Comparison of ENCODE assay signal across 11 cellular contexts in the genomic region with DNA sequence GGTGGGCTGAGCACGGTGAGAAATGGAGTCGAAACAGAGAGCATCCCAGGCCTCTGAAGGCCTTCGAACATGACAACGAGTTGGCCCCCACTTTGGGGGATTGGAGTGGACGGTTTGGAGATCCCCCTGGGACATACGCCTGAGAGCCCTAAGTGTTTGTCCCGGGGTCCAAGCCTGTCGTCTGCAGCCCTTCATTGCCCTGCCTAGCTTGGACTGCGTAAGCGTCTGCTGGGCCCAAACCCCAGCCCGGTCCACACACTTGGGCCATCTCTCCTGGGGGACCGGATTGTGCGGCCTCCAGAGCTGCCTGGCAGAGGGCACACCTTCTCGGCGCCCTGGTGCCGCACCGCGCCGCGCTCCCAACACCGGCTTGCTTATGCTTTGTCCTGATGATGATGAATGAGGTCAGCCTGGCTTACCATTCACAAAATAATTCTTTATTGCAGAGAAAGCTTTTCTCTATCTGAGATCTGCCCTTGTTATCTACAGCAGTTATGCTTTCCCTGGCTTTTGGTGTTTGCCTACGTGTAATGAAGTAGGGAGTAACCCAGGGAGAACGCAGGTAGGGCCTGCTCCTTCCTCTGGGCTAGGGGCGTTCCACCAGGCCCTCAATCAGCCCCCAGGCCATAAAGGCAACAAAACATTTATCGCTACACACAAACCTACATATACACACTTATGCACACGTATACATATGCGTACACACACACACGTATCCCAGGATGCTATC.
DNase-seq lines count a peak whose midpoint lies in the region; ATAC-seq and TF ChIP-seq lines count a peak whose summit lies in the region.
"Had no signal": no experiment of that assay in that cellular context is flagged by ENCODE, and none has a peak within 500 bp of the region (broad histone marks: within the 10 kb centered on the region; RNA-seq: fewer than 3 reads in every experiment).

No MANE protein-coding gene starts in this region.

- TF ChIP-seq CTCF in Calu3 (IDR thresholded peaks at IDR 0.05; ENCODE audit: unreplicated experiment), result no peak
- TF ChIP-seq CTCF in foreskin keratinocyte (conservative IDR thresholded peaks at IDR 0.05), result no peak
- TF ChIP-seq CTCF in gastrocnemius medialis (IDR thresholded peaks at IDR 0.05 in 4 of 5, conservative IDR thresholded peaks at IDR 0.05 in 1 of 5), result no peak

- CTCF ChIA-PET in Calu3 (lab: Charles Lee), result interaction anchor here (0.6 kb wide), 1 partner anchor 56 kb away, joined by 3 read pairs; no protein-coding TSS in a partner anchor
- CTCF ChIA-PET in activated CD8-positive, alpha-beta memory T cell treated with anti-CD3 and anti-CD28 coated beads, Interleukin-2, amount 10 ng/mL, durations not matched to agents 7 days and 5 days (lab: Charles Lee), result no interaction called here

- H3K4me3 ChIP-seq in SJSA1 (peak overlapping the region; percentile 22), gastrocnemius medialis (peak overlapping the region; percentile 40 to 87 (median 62))

- peaks cover 50% of the 10 kb centered on the region for H3K36me3 Mint-ChIP-seq in Calu3 (ENCODE audit: insufficient read depth, unreplicated experiment)
- peaks cover 1% of the 10 kb centered on the region for H3K36me3 Mint-ChIP-seq in activated CD8-positive, alpha-beta memory T cell treated with anti-CD3 and anti-CD28 coated beads, Interleukin-2, amount 10 ng/mL, durations not matched to agents 7 days and 5 days

- peaks cover 3% of the 10 kb centered on the region; the same call in 1 of the 2 replicates for H3K36me3 ChIP-seq in SJSA1
- no peaks in the 10 kb centered on the region for H3K36me3 ChIP-seq in gastrocnemius medialis

- no peaks in the 10 kb centered on the region for H3K27me3 Mint-ChIP-seq in Calu3 (ENCODE audit: unreplicated experiment)
- H3K27me3 Mint-ChIP-seq in activated CD8-positive, alpha-beta memory T cell treated with anti-CD3 and anti-CD28 coated beads, Interleukin-2, amount 10 ng/mL, durations not matched to agents 7 days and 5 days, result peaks cover 20% of the 10 kb centered on the region

- intact Hi-C loops in Calu3 (cut with micrococcal nuclease; ENCODE audit: unreplicated experiment) (no loop called here), gastrocnemius medialis (cut with DNase I; ENCODE audit: low total_unique reads) (no loop called here)

- ATAC-seq in foreskin keratinocyte, result no peak
- peak; percentile 7 to 13 for ATAC-seq in gastrocnemius medialis
- ATAC-seq in GM21619 (IDR thresholded peaks at IDR 0.05; ENCODE audit: unreplicated experiment), result no peak
- no peak for ATAC-seq in activated CD8-positive, alpha-beta memory T cell treated with anti-CD3 and anti-CD28 coated beads, Interleukin-2, amount 10 ng/mL, durations not matched to agents 7 days and 5 days
- ATAC-seq in HG03460 (IDR thresholded peaks at IDR 0.05; ENCODE audit: unreplicated experiment), result no peak

- H3K9me3 Mint-ChIP-seq in Calu3 (ENCODE audit: low read depth, unreplicated experiment), result no peaks in the 10 kb centered on the region
- no peaks in the 10 kb centered on the region for H3K9me3 Mint-ChIP-seq in activated CD8-positive, alpha-beta memory T cell treated with anti-CD3 and anti-CD28 coated beads, Interleukin-2, amount 10 ng/mL, durations not matched to agents 7 days and 5 days (ENCODE audit: low read depth)

- no peak for TF ChIP-seq POLR2A in gastrocnemius medialis (IDR thresholded peaks at IDR 0.05)

- peaks cover 42% of the 10 kb centered on the region for H3K4me1 Mint-ChIP-seq in Calu3 (ENCODE audit: low read depth, unreplicated experiment)
- peaks cover 11% of the 10 kb centered on the region for H3K4me1 Mint-ChIP-seq in activated CD8-positive, alpha-beta memory T cell treated with anti-CD3 and anti-CD28 coated beads, Interleukin-2, amount 10 ng/mL, durations not matched to agents 7 days and 5 days

- peak overlapping the region; percentile 93 for H3K27ac Mint-ChIP-seq in Calu3 (ENCODE audit: unreplicated experiment)
- H3K27ac Mint-ChIP-seq in activated CD8-positive, alpha-beta memory T cell treated with anti-CD3 and anti-CD28 coated beads, Interleukin-2, amount 10 ng/mL, durations not matched to agents 7 days and 5 days, result no peak overlapping the region

- H3K9me3 ChIP-seq in SJSA1 (replicated peaks), result no peaks in the 10 kb centered on the region
- H3K9me3 ChIP-seq in gastrocnemius medialis, result no peaks in the 10 kb centered on the region

- H3K27ac ChIP-seq in SJSA1 (peak overlapping the region; percentile 95), foreskin keratinocyte (peak overlapping the region; percentile 98), gastrocnemius medialis (peak overlapping the region; percentile 98 to 99 (median 98))

- peak overlapping the region; percentile 71 for H3K4me3 Mint-ChIP-seq in Calu3 (ENCODE audit: low read depth, unreplicated experiment)
- no peak overlapping the region for H3K4me3 Mint-ChIP-seq in activated CD8-positive, alpha-beta memory T cell treated with anti-CD3 and anti-CD28 coated beads, Interleukin-2, amount 10 ng/mL, durations not matched to agents 7 days and 5 days

- H3K27me3 ChIP-seq in SJSA1 (replicated peaks), result no peaks in the 10 kb centered on the region
- no peaks in the 10 kb centered on the region for H3K27me3 ChIP-seq in foreskin keratinocyte
- H3K27me3 ChIP-seq in gastrocnemius medialis, result no peaks in the 10 kb centered on the region

- DNase-seq in Calu3, result peak; percentile 35
- DNase-seq in SJSA1 (ENCODE audit: low read depth in 1 of 2, low spot score in 2 of 2), result peak in 1 of 2 experiments; percentile 87
- DNase-seq in foreskin keratinocyte, result no peak
- peak in 1 of 2 donors; percentile 28 for DNase-seq in gastrocnemius medialis
- no peak for DNase-seq in activated CD8-positive, alpha-beta memory T cell treated with anti-CD3 and anti-CD28 coated beads, Interleukin-2, amount 10 ng/mL, durations not matched to agents 7 days and 5 days
- no peak for DNase-seq in CD1c-positive myeloid dendritic cell (ENCODE audit: extremely low spot score)
- DNase-seq: activated gamma-delta T cell, Kasumi-1, SW 1271 had no signal

- in situ Hi-C loops in gastrocnemius medialis (cut with MboI; ENCODE audit: low sequenced_read_pairs in 4 of 4), result no loop called here

- no TSS peak for BruUV-seq in Calu3 (replicated peaks; lab: Mats Ljungman, UMichigan)

- H3K4me1 ChIP-seq in SJSA1 (replicated peaks), result peaks cover 39% of the 10 kb centered on the region
- peaks cover 19% of the 10 kb centered on the region for H3K4me1 ChIP-seq in foreskin keratinocyte
- peaks cover 79% of the 10 kb centered on the region in 2 donors for H3K4me1 ChIP-seq in gastrocnemius medialis

Comparison
In these comparisons a context has a peak if more than half of its experiments do, and no peak if none do; other contexts are left out.
1. ATAC-seq: peak in gastrocnemius medialis (2 of 2); none in foreskin keratinocyte (single experiment), GM21619 (single experiment), activated CD8-positive, alpha-beta memory T cell treated with anti-CD3 and anti-CD28 coated beads, Interleukin-2, amount 10 ng/mL, durations not matched to agents 7 days and 5 days (single experiment) and HG03460 (single experiment).
2. Peak in every context shown above with its lines, with median percentiles within 50 percentile points of each other: H3K27ac ChIP-seq.